ENCODE assay signal across 9 cellular contexts in genomic region chr18:907880-908512, GRCh38. TPM values are rescaled to one million over a fixed set of nuclear protein-coding genes. Genes with fewer than 3 reads are reported as not detected.
DNase-seq lines count a peak whose midpoint lies in the region; ATAC-seq and TF ChIP-seq lines count a peak whose summit lies in the region.
"Had no signal": no experiment of that assay in that cellular context is flagged by ENCODE, and none has a peak within 500 bp of the region (broad histone marks: within the 10 kb centered on the region; RNA-seq: fewer than 3 reads in every experiment).

No MANE protein-coding gene starts in this region.

- WGBS in lower leg skin, 2 donors = 3% methylated on average over 35 to 49 of the region's 51 CpGs

- CTCF ChIA-PET in activated CD4-positive, alpha-beta T cell treated with anti-CD3 and anti-CD28 coated beads, Interleukin-2, amount 10 ng/mL, durations not matched to agents 7 days and 5 days (lab: Charles Lee) = no interaction called here

- intact Hi-C loops in lower leg skin (cut with DNase I; ENCODE audit: low total_unique reads) (no loop called here), tibial artery (cut with DNase I; ENCODE audit: low total_unique reads) (no loop called here)

- no peak for TF ChIP-seq POLR2A in lower leg skin (IDR thresholded peaks at IDR 0.05)

- peaks cover 8 to 80% of the 10 kb centered on the region in 2 donors for H3K27me3 ChIP-seq in tibial artery

- peak overlapping the region; percentile 63 for H3K4me3 Mint-ChIP-seq in activated CD4-positive, alpha-beta T cell treated with anti-CD3 and anti-CD28 coated beads, Interleukin-2, amount 10 ng/mL, durations not matched to agents 7 days and 5 days
- H3K4me3 Mint-ChIP-seq in activated naive CD8-positive, alpha-beta T cell treated with anti-CD3 and anti-CD28 coated beads, Interleukin-2, amount 50 U/mL, for 24 hours = peak overlapping the region; percentile 38

- TF ChIP-seq CTCF in lower leg skin (IDR thresholded peaks at IDR 0.05) (no peak), tibial artery (IDR thresholded peaks at IDR 0.05) (no peak)

- H3K36me3 ChIP-seq in tibial artery = no peaks in the 10 kb centered on the region

- no peaks in the 10 kb centered on the region for H3K9me3 ChIP-seq in tibial artery

- H3K9me3 Mint-ChIP-seq in activated CD4-positive, alpha-beta T cell treated with anti-CD3 and anti-CD28 coated beads, Interleukin-2, amount 10 ng/mL, durations not matched to agents 7 days and 5 days = peaks cover 5% of the 10 kb centered on the region
- no peaks in the 10 kb centered on the region for H3K9me3 Mint-ChIP-seq in activated naive CD8-positive, alpha-beta T cell treated with anti-CD3 and anti-CD28 coated beads, Interleukin-2, amount 50 U/mL, for 24 hours

- H3K4me3 ChIP-seq in lower leg skin (ENCODE audit: low read depth, poor library complexity, severe bottlenecking) (peak overlapping the region; percentile 14), tibial artery (peak overlapping the region; percentile 40 to 56)

- no peak overlapping the region for H3K27ac ChIP-seq in tibial artery

- POLR2A ChIA-PET in activated CD4-positive, alpha-beta T cell treated with anti-CD3 and anti-CD28 coated beads, Interleukin-2, amount 10 ng/mL, durations not matched to agents 7 days and 5 days (lab: Charles Lee) = no interaction called here

- ATAC-seq in activated naive CD8-positive, alpha-beta T cell treated with anti-CD3 and anti-CD28 coated beads, Interleukin-2, amount 50 U/mL, for 24 hours = no peak
- ATAC-seq in HG02870 (IDR thresholded peaks at IDR 0.05; ENCODE audit: unreplicated experiment) = no peak

- peaks cover 82% of the 10 kb centered on the region for H3K27me3 Mint-ChIP-seq in activated CD4-positive, alpha-beta T cell treated with anti-CD3 and anti-CD28 coated beads, Interleukin-2, amount 10 ng/mL, durations not matched to agents 7 days and 5 days
- peaks cover 75% of the 10 kb centered on the region for H3K27me3 Mint-ChIP-seq in activated naive CD8-positive, alpha-beta T cell treated with anti-CD3 and anti-CD28 coated beads, Interleukin-2, amount 50 U/mL, for 24 hours

- no peak for DNase-seq in activated CD4-positive, alpha-beta T cell treated with anti-CD3 and anti-CD28 coated beads, Interleukin-2, amount 10 ng/mL, durations not matched to agents 7 days and 5 days
- DNase-seq in activated CD4-positive, alpha-beta T cell treated with anti-CD3 and anti-CD28 coated beads, Interleukin-2, amount 50 U/mL, for 1 hour = no peak
- DNase-seq in activated naive CD8-positive, alpha-beta T cell treated with anti-CD3 and anti-CD28 coated beads, Interleukin-2, amount 50 U/mL, for 24 hours = no peak
- DNase-seq in lower leg skin (ENCODE audit: low spot score in 2 of 2) = peak in 1 of 2 donors; percentile 79
- DNase-seq in tibial artery = no peak
- DNase-seq in NCI-H2227 (lab: John Stamatoyannopoulos, UW; ENCODE audit: unreplicated experiment) = no peak
- no peak for DNase-seq in dedifferentiated amniotic fluid mesenchymal stem cell (ENCODE audit: extremely low spot score)
- DNase-seq: DND-41 had no signal

- peaks cover 6% of the 10 kb centered on the region for H3K36me3 Mint-ChIP-seq in activated CD4-positive, alpha-beta T cell treated with anti-CD3 and anti-CD28 coated beads, Interleukin-2, amount 10 ng/mL, durations not matched to agents 7 days and 5 days (ENCODE audit: low read depth)
- H3K36me3 Mint-ChIP-seq in activated naive CD8-positive, alpha-beta T cell treated with anti-CD3 and anti-CD28 coated beads, Interleukin-2, amount 50 U/mL, for 24 hours (ENCODE audit: low read depth) = peaks cover 3% of the 10 kb centered on the region

- no peak overlapping the region for H3K27ac Mint-ChIP-seq in activated CD4-positive, alpha-beta T cell treated with anti-CD3 and anti-CD28 coated beads, Interleukin-2, amount 10 ng/mL, durations not matched to agents 7 days and 5 days
- H3K27ac Mint-ChIP-seq in activated naive CD8-positive, alpha-beta T cell treated with anti-CD3 and anti-CD28 coated beads, Interleukin-2, amount 50 U/mL, for 24 hours = no peak overlapping the region

- peaks cover 17% of the 10 kb centered on the region for H3K4me1 Mint-ChIP-seq in activated CD4-positive, alpha-beta T cell treated with anti-CD3 and anti-CD28 coated beads, Interleukin-2, amount 10 ng/mL, durations not matched to agents 7 days and 5 days
- H3K4me1 Mint-ChIP-seq in activated naive CD8-positive, alpha-beta T cell treated with anti-CD3 and anti-CD28 coated beads, Interleukin-2, amount 50 U/mL, for 24 hours = peaks cover 19% of the 10 kb centered on the region

- H3K4me1 ChIP-seq in tibial artery = peaks cover 0 to 52% (median 44%) of the 10 kb centered on the region in 4 donors

RNA-seq across cellular contexts. Expression of gene ADCYAP1, which starts 3.3 kb away (rescaled TPM):
- total RNA-seq in activated CD4-positive, alpha-beta T cell treated with anti-CD3 and anti-CD28 coated beads, Interleukin-2, amount 10 ng/mL, durations not matched to agents 7 days and 5 days = not detected
- total RNA-seq in lower leg skin = under 1 TPM in 1 of 4 donors, not detected in 3; 0.12 TPM
